ENCODE assay signal across 1 cellular context in genomic region chr6:31627690-31628287, GRCh38.
TF ChIP-seq lines count a peak whose summit lies in the region.

No MANE protein-coding gene starts in this region.

TF ChIP-seq in K562, 482 proteins besides CTCF, POLR2A, EP300 and RAD21:
- TF ChIP-seq RBM22 (IDR thresholded peaks at IDR 0.05; ENCODE audit: low read depth, low read length, poor library complexity, severe bottlenecking): peak; percentile 81
- TF ChIP-seq ILK (tag; IDR thresholded peaks at IDR 0.05; ENCODE audit: borderline replicate concordance, low read depth): no peak
- peak; percentile 24 for TF ChIP-seq E2F8 (IDR thresholded peaks at IDR 0.05; ENCODE audit: low read depth, partially characterized antibody)
- peak; percentile 75 for TF ChIP-seq RBFOX2 (IDR thresholded peaks at IDR 0.05; ENCODE audit: low read depth, low read length)
- TF ChIP-seq POLR2AphosphoS5 (IDR thresholded peaks at IDR 0.05; ENCODE audit: control insufficient read depth, insufficient read depth, low read depth, low read length): peak; percentile 35; the same call in 1 of the 2 replicates
- peak; percentile 71 for TF ChIP-seq POLR2G (IDR thresholded peaks at IDR 0.05; ENCODE audit: low read depth, low read length)
